In genomic region chr3:179324270-179324754, GRCh38 we compare ENCODE assay signal across 8 cellular contexts. TPM values are rescaled to one million over a fixed set of nuclear protein-coding genes. Genes with fewer than 3 reads are reported as not detected.
DNase-seq lines count a peak whose midpoint lies in the region; ATAC-seq and TF ChIP-seq lines count a peak whose summit lies in the region.

No MANE protein-coding gene starts in this region.

- H3K27ac ChIP-seq in liver (ENCODE audit: low read depth in 1 of 2, low read length in 2 of 2) (peak overlapping the region in 1 of 2 donors; percentile 91), transverse colon (peak overlapping the region; percentile 92 to 98 (median 97))

- H3K4me1 ChIP-seq in liver (ENCODE audit: control insufficient read depth in 4 of 4, insufficient read depth in 4 of 4, low read length in 3 of 4): peaks cover 2 to 26% (median 13%) of the 10 kb centered on the region in 4 donors
- peaks cover 13 to 33% (median 22%) of the 10 kb centered on the region in 4 donors for H3K4me1 ChIP-seq in transverse colon

- peaks cover 4 to 13% (median 8%) of the 10 kb centered on the region in 4 donors for H3K36me3 ChIP-seq in liver (ENCODE audit: control insufficient read depth in 4 of 4, insufficient read depth in 3 of 4, low read depth in 1 of 4, low read length in 3 of 4)
- peaks cover 0 to 11% (median 5%) of the 10 kb centered on the region in 4 donors for H3K36me3 ChIP-seq in transverse colon

- no peak for TF ChIP-seq EP300 in transverse colon (IDR thresholded peaks at IDR 0.05; ENCODE audit: low read depth)

- no peak for ATAC-seq in GM19463 (IDR thresholded peaks at IDR 0.05; ENCODE audit: unreplicated experiment)

- no peak for TF ChIP-seq CTCF in astrocyte of the cerebellum (IDR thresholded peaks at IDR 0.05; ENCODE audit: low read depth, low read length, missing control alignments)
- no peak for TF ChIP-seq CTCF in liver (IDR thresholded peaks at IDR 0.05; ENCODE audit: low read depth, low read length, missing input control)
- TF ChIP-seq CTCF in transverse colon (IDR thresholded peaks at IDR 0.05): no peak

- TF ChIP-seq POLR2A in transverse colon (IDR thresholded peaks at IDR 0.05): no peak

- in situ Hi-C loops in astrocyte of the cerebellum (cut with HindIII; ENCODE audit: low sequenced_read_pairs): loop anchor here (25.0 kb wide), 1 partner anchor 212 kb away; no protein-coding TSS in a partner anchor
- in situ Hi-C loops in transverse colon (cut with MboI; ENCODE audit: low pct_ligation_motif_present in 1 of 4, low pct_unique_long_range_greater_than_20kb in 1 of 4, low sequenced_read_pairs in 3 of 4): loop anchor here in 2 of 4 donors (25.0 kb wide), 1 partner anchor 212 kb away; no protein-coding TSS in a partner anchor

- no peaks in the 10 kb centered on the region for H3K9me3 ChIP-seq in liver (ENCODE audit: control insufficient read depth in 4 of 4, low read length in 3 of 4)
- H3K9me3 ChIP-seq in transverse colon: no peaks in the 10 kb centered on the region

- no peaks in the 10 kb centered on the region for H3K27me3 ChIP-seq in liver (ENCODE audit: control insufficient read depth in 4 of 4, insufficient read depth in 4 of 4, low read length in 3 of 4)
- no peaks in the 10 kb centered on the region for H3K27me3 ChIP-seq in transverse colon

- H3K9ac ChIP-seq in liver (ENCODE audit: low read depth in 1 of 2, low read length in 2 of 2): peak overlapping the region; percentile 78 to 96

- intact Hi-C loops in transverse colon (cut with DNase I; ENCODE audit: low total_unique reads): loop anchor here (5.0 kb wide), 1 partner anchor 177 kb away; the partner anchor contains the start of gene PIK3CA

- H3K4me3 ChIP-seq in astrocyte of the cerebellum (ENCODE audit: low read depth, low read length) (peak overlapping the region; percentile 91), liver (ENCODE audit: low read depth in 1 of 3, low read length in 3 of 3) (peak overlapping the region; percentile 5 to 93 (median 66)), transverse colon (peak overlapping the region in 3 of 4 donors; percentile 77 to 90 (median 89))

- WGBS in liver: 19% methylated on average over 8 of the region's 8 CpGs
- 1 to 8% methylated on average over 8 of the region's 8 CpGs for WGBS in transverse colon (ENCODE audit: low coverage in 1 of 2), 2 donors

- TF ChIP-seq RAD21 in liver (IDR thresholded peaks at IDR 0.05): no peak

- peak; percentile 48 for DNase-seq in NCI-H510A treated with DMSO at 0.1 percent for 48 hours (lab: John Stamatoyannopoulos, UW)
- no peak for DNase-seq in NCI-H510A (lab: John Stamatoyannopoulos, UW)
- DNase-seq in NAMALWA (ENCODE audit: low spot score): peak; percentile 66
- no peak for DNase-seq in astrocyte of the cerebellum (ENCODE audit: low read depth)
- no peak for DNase-seq in transverse colon
- DNase-seq in NCI-H226: no peak

TF ChIP-seq in liver, 16 proteins besides CTCF, POLR2A, EP300 and RAD21:
- TF ChIP-seq, protein P1, sequence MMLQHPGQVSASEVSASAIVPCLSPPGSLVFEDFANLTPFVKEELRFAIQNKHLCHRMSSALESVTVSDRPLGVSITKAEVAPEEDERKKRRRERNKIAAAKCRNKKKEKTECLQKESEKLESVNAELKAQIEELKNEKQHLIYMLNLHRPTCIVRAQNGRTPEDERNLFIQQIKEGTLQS (IDR thresholded peaks at IDR 0.05): no peak
- TF ChIP-seq HNF4G (IDR thresholded peaks at IDR 0.05): no peak
- TF ChIP-seq NR2F2 (IDR thresholded peaks at IDR 0.05): no peak
- no peak for TF ChIP-seq GABPA (IDR thresholded peaks at IDR 0.05 in 1 of 2, conservative IDR thresholded peaks at IDR 0.05 in 1 of 2)

RNA-seq across cellular contexts. Expression of gene ZNF639, which starts 1.5 kb away (rescaled TPM):
- total RNA-seq in liver (10 to 100 TPM; 21.1 to 23.4 TPM), transverse colon (10 to 100 TPM in 3 of 4 donors, 1 to 10 TPM in 1; 9.0 to 42.1 (median 21.9) TPM)
- polyA plus RNA-seq in liver: 10 to 100 TPM in 1 of 2 donors, 1 to 10 TPM in 1; 8.7 to 11.6 TPM

RNA-seq across cellular contexts. Expression of gene MFN1, which starts 23.2 kb away (rescaled TPM):
- total RNA-seq in liver: 10 to 100 TPM; 17.1 to 31.9 TPM
- polyA plus RNA-seq in liver: 1 to 10 TPM; 6.4 to 8.4 TPM
- total RNA-seq in transverse colon: 10 to 100 TPM; 46.8 to 69.4 (median 62.6) TPM

Comparison
In these comparisons a context has a peak if more than half of its experiments do, and no peak if none do; other contexts are left out.
1. DNase-seq: peak in NCI-H510A treated with DMSO at 0.1 percent for 48 hours (single experiment) and NAMALWA (single experiment); none in NCI-H510A (single experiment), astrocyte of the cerebellum (single experiment), transverse colon (single experiment) and NCI-H226 (single experiment).
2. Peak in every context shown above with its lines, with median percentiles within 50 percentile points of each other: H3K4me3 ChIP-seq.